ENCODE assay signal across 15 cellular contexts in the genomic region with DNA sequence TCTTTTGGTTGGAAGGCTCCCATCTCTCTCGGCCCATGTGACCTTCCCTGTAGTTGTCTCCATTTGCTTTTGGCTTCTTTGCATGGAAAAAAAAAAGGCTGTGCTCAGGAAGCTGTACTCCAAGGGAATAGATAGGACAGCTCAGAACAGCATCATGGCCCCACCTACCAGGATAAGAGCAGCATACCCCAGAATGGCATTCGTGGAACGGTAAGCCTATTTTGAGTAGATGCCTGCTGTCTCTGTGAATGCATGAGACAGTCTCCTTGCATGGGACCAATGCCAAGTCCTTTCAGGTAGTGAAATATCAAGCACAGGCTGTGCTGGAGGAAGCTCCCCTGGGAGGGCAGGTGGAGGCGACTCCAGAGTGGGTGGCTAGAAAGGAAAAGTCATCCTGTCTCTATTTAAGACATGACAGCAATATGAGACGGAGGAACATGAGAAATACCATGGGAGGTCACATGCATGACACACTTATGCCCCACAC.
DNase-seq lines count a peak whose midpoint lies in the region; ATAC-seq and TF ChIP-seq lines count a peak whose summit lies in the region.
"Had no signal": no experiment of that assay in that cellular context is flagged by ENCODE, and none has a peak within 500 bp of the region (broad histone marks: within the 10 kb centered on the region; RNA-seq: fewer than 3 reads in every experiment).

No MANE protein-coding gene starts in this region.

- H2AFZ ChIP-seq in PC-3 (ENCODE audit: low read length) = no peak overlapping the region
- no peak overlapping the region for H2AFZ ChIP-seq in hepatocyte

- no peak overlapping the region for H3K4me3 ChIP-seq in PC-3 (ENCODE audit: low read length)
- H3K4me3 ChIP-seq in hepatocyte = no peak overlapping the region
- H3K4me3 ChIP-seq: lung, SJSA1 had no signal

- H3K4me2 ChIP-seq in PC-3 (ENCODE audit: low read length) (peak overlapping the region; percentile 53; the same call in 1 of the 2 replicates), hepatocyte (no peak overlapping the region)

- H3K27me3 ChIP-seq in PC-3 (ENCODE audit: low read length) = no peaks in the 10 kb centered on the region
- no peaks in the 10 kb centered on the region for H3K27me3 ChIP-seq in hepatocyte
- H3K27me3 ChIP-seq: SJSA1 had no signal

- no peak overlapping the region for H3K9ac ChIP-seq in PC-3 (ENCODE audit: low read length)

- H3K27ac ChIP-seq in PC-3 (ENCODE audit: low read length) (0 out of 2 replicates have a peak overlapping the region, but pooled peaks have one; percentile 86), hepatocyte (peak overlapping the region; percentile 11)
- H3K27ac ChIP-seq: SJSA1 had no signal

- no peaks in the 10 kb centered on the region for H4K20me1 ChIP-seq in PC-3 (ENCODE audit: low read length)
- H4K20me1 ChIP-seq in hepatocyte (ENCODE audit: insufficient read depth, poor library complexity, severe bottlenecking) = no peaks in the 10 kb centered on the region

- ATAC-seq in PC-3 = no peak
- ATAC-seq in GM18502 (IDR thresholded peaks at IDR 0.05; ENCODE audit: poor library complexity, unreplicated experiment) = no peak
- no peak for ATAC-seq in GM21423 (IDR thresholded peaks at IDR 0.05; ENCODE audit: unreplicated experiment)
- ATAC-seq in HG03196 (IDR thresholded peaks at IDR 0.05; ENCODE audit: unreplicated experiment) = no peak
- ATAC-seq: natural killer cell had no signal

- H3K9me3 ChIP-seq in PC-3 (ENCODE audit: low read length) (no peaks in the 10 kb centered on the region), hepatocyte (ENCODE audit: low read depth) (no peaks in the 10 kb centered on the region)
- H3K9me3 ChIP-seq: SJSA1 had no signal

- no TSS peak for BruUV-seq in PC-3 (replicated peaks; lab: Mats Ljungman, UMichigan)

- H3K79me2 ChIP-seq in PC-3 (ENCODE audit: low read length) (no peaks in the 10 kb centered on the region), hepatocyte (no peaks in the 10 kb centered on the region)

- intact Hi-C loops in PC-3 (cut with micrococcal nuclease) = loop anchor here (10.0 kb wide), 1 partner anchor 49 kb away; no protein-coding TSS in a partner anchor

- CTCF ChIA-PET in PC-3 (lab: Charles Lee) = no interaction called here

- TF ChIP-seq CTCF in PC-3 (conservative IDR thresholded peaks at IDR 0.05; ENCODE audit: low read depth, low read length) = no peak
- TF ChIP-seq CTCF in hepatocyte (IDR thresholded peaks at IDR 0.05; ENCODE audit: poor library complexity) = no peak

- H3K9me2 ChIP-seq in PC-3 (replicated peaks; ENCODE audit: low read length) = no peaks in the 10 kb centered on the region
- no peaks in the 10 kb centered on the region for H3K9me2 ChIP-seq in hepatocyte (replicated peaks; ENCODE audit: insufficient read depth)

- POLR2A ChIA-PET in PC-3 (lab: Charles Lee; ENCODE audit: unreplicated experiment) = no interaction called here

- DNase-seq in DMS153 (lab: John Stamatoyannopoulos, UW) = peak; percentile 83
- DNase-seq in NCI-H1436 (lab: John Stamatoyannopoulos, UW) = peak; percentile 94
- DNase-seq in PC-3 = peak; percentile 75
- no peak for DNase-seq in hepatocyte (ENCODE audit: low spot score)
- no peak for DNase-seq in NCI-H526 treated with DMSO at 0.1 percent for 48 hours (lab: John Stamatoyannopoulos, UW)
- DNase-seq: activated CD4-positive, CD25-positive, alpha-beta regulatory T cell treated with anti-CD3 and anti-CD28 coated beads, Interleukin-2, amount 50 U/mL, for 72 hours; cerebellar nuclear complex; endodermal cell; H7; natural killer cell had no signal

- 90% methylated on average over 5 of the region's 5 CpGs for WGBS in hepatocyte (ENCODE audit: low lambda C conversion rate, missing lambda C conversion rate)

- H3K36me3 ChIP-seq in PC-3 (ENCODE audit: low read depth, low read length) (no peaks in the 10 kb centered on the region), hepatocyte (replicated peaks; ENCODE audit: insufficient read depth, low read depth) (no peaks in the 10 kb centered on the region)
- H3K36me3 ChIP-seq: SJSA1 had no signal

- no peaks in the 10 kb centered on the region for H3F3A ChIP-seq in PC-3 (ENCODE audit: low read length, unreplicated experiment)

- H3K4me1 ChIP-seq in PC-3 (ENCODE audit: insufficient read depth, low read length) (peaks cover 64% of the 10 kb centered on the region), hepatocyte (ENCODE audit: insufficient read depth) (peaks cover 29% of the 10 kb centered on the region)
- H3K4me1 ChIP-seq: SJSA1 had no signal

Comparison
In these comparisons a context has a peak if more than half of its experiments do, and no peak if none do; other contexts are left out.
1. DNase-seq: peak in DMS153 (single experiment), NCI-H1436 (single experiment) and PC-3 (single experiment); none in hepatocyte (single experiment) and NCI-H526 treated with DMSO at 0.1 percent for 48 hours (single experiment).